ENCODE assay signal across 2 cellular contexts in genomic region chr6:123965894-123966293, GRCh38.
TF ChIP-seq lines count a peak whose summit lies in the region.

No MANE protein-coding gene starts in this region.

TF ChIP-seq in A549, 52 proteins besides CTCF, POLR2A, EP300 and RAD21 (continued from another document):
- TF ChIP-seq KDM1A (IDR thresholded peaks at IDR 0.05; ENCODE audit: low read depth) = no peak
- no peak for TF ChIP-seq PHF8 (IDR thresholded peaks at IDR 0.05; ENCODE audit: borderline replicate concordance, low read depth)
- no peak for TF ChIP-seq BCL3 (IDR thresholded peaks at IDR 0.05)
- no peak for TF ChIP-seq ZSCAN20 (CRISPR knock-in tag; IDR thresholded peaks at IDR 0.05)
- TF ChIP-seq, protein P1, sequence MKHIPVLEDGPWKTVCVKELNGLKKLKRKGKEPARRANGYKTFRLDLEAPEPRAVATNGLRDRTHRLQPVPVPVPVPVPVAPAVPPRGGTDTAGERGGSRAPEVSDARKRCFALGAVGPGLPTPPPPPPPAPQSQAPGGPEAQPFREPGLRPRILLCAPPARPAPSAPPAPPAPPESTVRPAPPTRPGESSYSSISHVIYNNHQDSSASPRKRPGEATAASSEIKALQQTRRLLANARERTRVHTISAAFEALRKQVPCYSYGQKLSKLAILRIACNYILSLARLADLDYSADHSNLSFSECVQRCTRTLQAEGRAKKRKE (CRISPR knock-in tag; IDR thresholded peaks at IDR 0.05; ENCODE audit: low read depth) = no peak

TF ChIP-seq in HCT116, 20 proteins besides CTCF, POLR2A, EP300 and RAD21 (continued from another document):
- TF ChIP-seq, protein P2, sequence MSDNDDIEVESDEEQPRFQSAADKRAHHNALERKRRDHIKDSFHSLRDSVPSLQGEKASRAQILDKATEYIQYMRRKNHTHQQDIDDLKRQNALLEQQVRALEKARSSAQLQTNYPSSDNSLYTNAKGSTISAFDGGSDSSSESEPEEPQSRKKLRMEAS (IDR thresholded peaks at IDR 0.05) = no peak
- TF ChIP-seq CEBPB (IDR thresholded peaks at IDR 0.05; ENCODE audit: low read depth) (no peak), CBX3 (IDR thresholded peaks at IDR 0.05; ENCODE audit: low read depth) (no peak), SP1 (IDR thresholded peaks at IDR 0.05; ENCODE audit: low read depth) (no peak), SIN3A (IDR thresholded peaks at IDR 0.05; ENCODE audit: low read depth) (no peak), EZH2phosphoT487 (IDR thresholded peaks at IDR 0.05; ENCODE audit: borderline replicate concordance) (no peak), FOSL1 (IDR thresholded peaks at IDR 0.05; ENCODE audit: low read depth) (no peak)
- TF ChIP-seq, protein P3, sequence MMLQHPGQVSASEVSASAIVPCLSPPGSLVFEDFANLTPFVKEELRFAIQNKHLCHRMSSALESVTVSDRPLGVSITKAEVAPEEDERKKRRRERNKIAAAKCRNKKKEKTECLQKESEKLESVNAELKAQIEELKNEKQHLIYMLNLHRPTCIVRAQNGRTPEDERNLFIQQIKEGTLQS (IDR thresholded peaks at IDR 0.05) = no peak
TF ChIP-seq in HCT116: peak in this region for 0.
